In genomic region chr1:239815074-239815473, GRCh38 we compare ENCODE assay signal across 21 cellular contexts.
DNase-seq lines count a peak whose midpoint lies in the region; ATAC-seq and TF ChIP-seq lines count a peak whose summit lies in the region.
"Had no signal": no experiment of that assay in that cellular context is flagged by ENCODE, and none has a peak within 500 bp of the region (broad histone marks: within the 10 kb centered on the region; RNA-seq: fewer than 3 reads in every experiment).

No MANE protein-coding gene starts in this region.

- H2AK5ac ChIP-seq in mesendoderm (ENCODE audit: low read length) = no peak overlapping the region

- H3K4me3 Mint-ChIP-seq in natural killer cell treated with Interleukin-12 subunit alpha and Interleukin-12 subunit beta and Interleukin-15 and Interleukin-18, amount 100 ng/mL, for 72 hours = peak overlapping the region; percentile 8
- H3K4me3 Mint-ChIP-seq in natural killer cell = no peak overlapping the region
- no peak overlapping the region for H3K4me3 Mint-ChIP-seq in activated CD4-positive, alpha-beta memory T cell treated with anti-CD3 and anti-CD28 coated beads for 36 hours
- H3K4me3 Mint-ChIP-seq: endodermal cell, neural progenitor cell had no signal

- H3K9ac ChIP-seq in mesendoderm (ENCODE audit: low read length) = no peak overlapping the region
- H3K9ac ChIP-seq: neural progenitor cell had no signal

- peak in 1 of 2 donors; percentile 59 for ATAC-seq in natural killer cell treated with Interleukin-12 subunit alpha and Interleukin-12 subunit beta and Interleukin-15 and Interleukin-18, amount 100 ng/mL, for 72 hours
- no peak for ATAC-seq in natural killer cell
- no peak for ATAC-seq in upper lobe of left lung (ENCODE audit: low FRiP score in 2 of 2)
- no peak for ATAC-seq in left lung
- ATAC-seq: K562, upper lobe of right lung had no signal

- H3K9me3 Mint-ChIP-seq in natural killer cell treated with Interleukin-12 subunit alpha and Interleukin-12 subunit beta and Interleukin-15 and Interleukin-18, amount 100 ng/mL, for 72 hours = no peaks in the 10 kb centered on the region
- no peaks in the 10 kb centered on the region for H3K9me3 Mint-ChIP-seq in natural killer cell
- no peaks in the 10 kb centered on the region for H3K9me3 Mint-ChIP-seq in activated CD4-positive, alpha-beta memory T cell treated with anti-CD3 and anti-CD28 coated beads for 36 hours
- H3K9me3 Mint-ChIP-seq: endodermal cell, neural progenitor cell had no signal

- no peak overlapping the region for H3K4me2 ChIP-seq in mesendoderm (ENCODE audit: low read length)
- H3K4me2 ChIP-seq: neural progenitor cell had no signal

- no peak for DNase-seq in natural killer cell treated with Interleukin-12 subunit alpha and Interleukin-12 subunit beta and Interleukin-15 and Interleukin-18, amount 100 ng/mL, for 72 hours (ENCODE audit: low spot score)
- DNase-seq in natural killer cell = no peak
- peak; percentile 31 for DNase-seq in activated CD4-positive, alpha-beta memory T cell treated with anti-CD3 and anti-CD28 coated beads for 36 hours
- no peak for DNase-seq in mesendoderm
- DNase-seq in upper lobe of left lung = no peak
- no peak for DNase-seq in foreskin fibroblast
- DNase-seq in SW480 (ENCODE audit: low spot score) = no peak
- DNase-seq in left lung = no peak
- DNase-seq: activated gamma-delta T cell; COR-L47; endodermal cell; MV-4-11; NCI-H2029 treated with DMSO at 0.1 percent for 48 hours; NCI-H446; NK-92 treated with Interleukin-12 subunit alpha and Interleukin-12 subunit beta, amount 100 ng/mL, for 24 hours; stimulated activated naive CD4-positive, alpha-beta T cell treated with Interleukin-2 at 50 U/mL for 16 hours; upper lobe of right lung; WERI-Rb-1 had no signal

- H3K79me1 ChIP-seq in mesendoderm (ENCODE audit: low read length) = no peaks in the 10 kb centered on the region

- H3K27ac ChIP-seq in mesendoderm (ENCODE audit: low read depth, low read length) = no peak overlapping the region
- no peak overlapping the region for H3K27ac ChIP-seq in upper lobe of left lung
- H3K27ac ChIP-seq in left lung = no peak overlapping the region
- H3K27ac ChIP-seq: HL-60, neural progenitor cell, upper lobe of right lung, WERI-Rb-1 had no signal

- H3K27me3 Mint-ChIP-seq in natural killer cell treated with Interleukin-12 subunit alpha and Interleukin-12 subunit beta and Interleukin-15 and Interleukin-18, amount 100 ng/mL, for 72 hours = peaks cover 0 to 1% of the 10 kb centered on the region in 2 donors
- H3K27me3 Mint-ChIP-seq in natural killer cell (ENCODE audit: low read depth in 2 of 2) = no peaks in the 10 kb centered on the region
- H3K27me3 Mint-ChIP-seq in activated CD4-positive, alpha-beta memory T cell treated with anti-CD3 and anti-CD28 coated beads for 36 hours = no peaks in the 10 kb centered on the region

- CTCF ChIA-PET in activated CD4-positive, alpha-beta memory T cell treated with anti-CD3 and anti-CD28 coated beads for 36 hours (lab: Charles Lee) = interaction anchor here (0.8 to 2.5 kb wide), 3 partner anchors 13 to 161 kb away, joined by 3 to 18 read pairs (median 3); no protein-coding TSS in a partner anchor

- H4K8ac ChIP-seq in mesendoderm (ENCODE audit: low read depth, low read length) = no peak overlapping the region

- TF ChIP-seq EP300 in upper lobe of left lung (IDR thresholded peaks at IDR 0.05) = no peak

- no peaks in the 10 kb centered on the region for H3K79me2 ChIP-seq in mesendoderm (ENCODE audit: control insufficient read depth, insufficient read depth, low read length)

- H4K5ac ChIP-seq in mesendoderm (ENCODE audit: low read length) = no peak overlapping the region

- no peak overlapping the region for H3K18ac ChIP-seq in mesendoderm (ENCODE audit: low read length)

- H2BK5ac ChIP-seq in mesendoderm (ENCODE audit: low read length) = no peak overlapping the region

- H3K56ac ChIP-seq in mesendoderm (ENCODE audit: low read length) = no peak overlapping the region

- no peak overlapping the region for H3K4ac ChIP-seq in mesendoderm (ENCODE audit: low read depth, low read length)

- no peak for TF ChIP-seq POLR2A in upper lobe of left lung (IDR thresholded peaks at IDR 0.05)

- peaks cover 5 to 18% of the 10 kb centered on the region in 2 donors for H3K4me1 Mint-ChIP-seq in natural killer cell treated with Interleukin-12 subunit alpha and Interleukin-12 subunit beta and Interleukin-15 and Interleukin-18, amount 100 ng/mL, for 72 hours (ENCODE audit: low read depth in 2 of 2)
- H3K4me1 Mint-ChIP-seq in natural killer cell = peaks cover 4 to 6% of the 10 kb centered on the region in 2 donors
- peaks cover 40% of the 10 kb centered on the region for H3K4me1 Mint-ChIP-seq in activated CD4-positive, alpha-beta memory T cell treated with anti-CD3 and anti-CD28 coated beads for 36 hours (ENCODE audit: low read depth)

- H3K4me1 ChIP-seq in mesendoderm (ENCODE audit: control insufficient read depth, low read depth, low read length) = peaks cover 4% of the 10 kb centered on the region
- peaks cover 0 to 15% (median 9%) of the 10 kb centered on the region in 4 donors for H3K4me1 ChIP-seq in upper lobe of left lung
- H3K4me1 ChIP-seq in left lung = peaks cover 0 to 29% of the 10 kb centered on the region in 2 donors

- H3K36me3 ChIP-seq in mesendoderm (ENCODE audit: control insufficient read depth, insufficient read depth, low read length) (no peaks in the 10 kb centered on the region), upper lobe of left lung (no peaks in the 10 kb centered on the region), left lung (no peaks in the 10 kb centered on the region)
- H3K36me3 ChIP-seq: neural progenitor cell, upper lobe of right lung, WERI-Rb-1 had no signal

- H2BK120ac ChIP-seq in mesendoderm (ENCODE audit: low read depth, low read length) = peak overlapping the region; percentile 23

- no peak overlapping the region for H3K27ac Mint-ChIP-seq in natural killer cell treated with Interleukin-12 subunit alpha and Interleukin-12 subunit beta and Interleukin-15 and Interleukin-18, amount 100 ng/mL, for 72 hours
- no peak overlapping the region for H3K27ac Mint-ChIP-seq in natural killer cell
- no peak overlapping the region for H3K27ac Mint-ChIP-seq in activated CD4-positive, alpha-beta memory T cell treated with anti-CD3 and anti-CD28 coated beads for 36 hours
- H3K27ac Mint-ChIP-seq: neural progenitor cell had no signal

- no peaks in the 10 kb centered on the region for H3K9me3 ChIP-seq in upper lobe of left lung
- H3K9me3 ChIP-seq in left lung = no peaks in the 10 kb centered on the region
- H3K9me3 ChIP-seq: upper lobe of right lung had no signal

- no CpG with 5 or more reads among the region's 4 CpGs for WGBS in mesendoderm (ENCODE audit: extremely low coverage, insufficient coverage, low lambda C conversion rate)
- WGBS in upper lobe of left lung, 2 donors = 90 to 91% methylated on average over 4 of the region's 4 CpGs

- POLR2A ChIA-PET in activated CD4-positive, alpha-beta memory T cell treated with anti-CD3 and anti-CD28 coated beads for 36 hours (lab: Charles Lee) = interaction anchor here (1.3 to 2.9 kb wide), 2 partner anchors 93 to 96 kb away, joined by 4 to 19 read pairs; no protein-coding TSS in a partner anchor

- H3K27me3 ChIP-seq in mesendoderm (ENCODE audit: insufficient read depth, low read length, poor library complexity) (no peaks in the 10 kb centered on the region), upper lobe of left lung (no peaks in the 10 kb centered on the region), left lung (no peaks in the 10 kb centered on the region)
- H3K27me3 ChIP-seq: neural progenitor cell, upper lobe of right lung had no signal

- no peaks in the 10 kb centered on the region for H3K36me3 Mint-ChIP-seq in natural killer cell treated with Interleukin-12 subunit alpha and Interleukin-12 subunit beta and Interleukin-15 and Interleukin-18, amount 100 ng/mL, for 72 hours
- no peaks in the 10 kb centered on the region for H3K36me3 Mint-ChIP-seq in natural killer cell
- H3K36me3 Mint-ChIP-seq in activated CD4-positive, alpha-beta memory T cell treated with anti-CD3 and anti-CD28 coated beads for 36 hours = no peaks in the 10 kb centered on the region
- H3K36me3 Mint-ChIP-seq: neural progenitor cell had no signal

- no peak for TF ChIP-seq CTCF in natural killer cell (IDR thresholded peaks at IDR 0.05)
- TF ChIP-seq CTCF in upper lobe of left lung (IDR thresholded peaks at IDR 0.05) = no peak
- no peak for TF ChIP-seq CTCF in foreskin fibroblast (IDR thresholded peaks at IDR 0.05; ENCODE audit: low read depth, low read length)
- TF ChIP-seq CTCF in left lung (IDR thresholded peaks at IDR 0.05) = no peak

- no peak overlapping the region for H3K4me3 ChIP-seq in mesendoderm (ENCODE audit: low read length)
- H3K4me3 ChIP-seq in upper lobe of left lung = no peak overlapping the region
- H3K4me3 ChIP-seq in foreskin fibroblast (ENCODE audit: low read depth in 1 of 2, low read length in 2 of 2) = no peak overlapping the region
- H3K4me3 ChIP-seq in left lung = no peak overlapping the region
- H3K4me3 ChIP-seq: K562, neural progenitor cell, upper lobe of right lung had no signal

- no peak overlapping the region for H3K23ac ChIP-seq in mesendoderm (ENCODE audit: low read length)

- H2BK15ac ChIP-seq in mesendoderm (replicated peaks; ENCODE audit: low read depth) = no peak overlapping the region

- intact Hi-C loops in natural killer cell (cut with micrococcal nuclease) (no loop called here), left lung (cut with DNase I) (no loop called here)
- intact Hi-C loops in activated CD4-positive, alpha-beta memory T cell treated with anti-CD3 and anti-CD28 coated beads for 36 hours (cut with micrococcal nuclease) = loop anchor here (1.0 to 5.0 kb wide), 4 partner anchors 23 to 408 kb away; no protein-coding TSS in a partner anchor
